In the genomic region with DNA sequence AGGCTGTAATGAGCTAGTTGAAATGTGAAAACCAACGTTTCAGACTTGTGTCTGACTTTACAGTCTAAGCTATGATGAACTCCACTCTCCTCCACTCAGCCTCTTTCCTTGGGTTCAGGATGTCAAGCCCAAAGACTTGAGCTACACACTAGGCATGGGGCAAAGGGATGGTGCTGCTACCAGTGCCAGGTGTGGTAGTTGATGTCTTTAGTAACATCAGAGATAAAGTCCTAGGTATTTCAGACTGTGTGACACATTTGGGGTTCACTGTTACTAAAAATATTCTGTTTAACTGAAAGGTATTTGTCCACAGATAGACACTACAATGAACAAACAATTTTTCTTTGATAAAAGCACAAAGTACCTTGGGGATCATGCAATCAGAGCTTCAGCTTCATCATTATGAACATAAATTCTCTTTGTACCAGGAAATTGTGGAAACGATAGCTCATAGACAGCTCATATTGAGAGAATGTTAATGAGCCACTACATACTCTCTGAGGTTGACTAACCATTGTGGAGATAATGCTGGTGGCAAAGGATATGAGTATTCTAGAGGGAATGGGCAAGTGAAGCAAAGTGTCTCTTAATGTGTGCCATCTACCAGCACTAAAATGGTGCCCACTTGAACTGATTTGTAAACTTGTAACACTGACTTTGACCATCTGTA, we compare ENCODE assay signal across 1 cellular context.
TF ChIP-seq lines count a peak whose summit lies in the region.

No MANE protein-coding gene starts in this region.

TF ChIP-seq in IMR-90, 13 proteins besides CTCF, POLR2A, EP300 and RAD21 (continued from another document):
- TF ChIP-seq MXI1 (IDR thresholded peaks at IDR 0.05; ENCODE audit: borderline replicate concordance, low read depth, low read length): no peak
- TF ChIP-seq FOS (IDR thresholded peaks at IDR 0.05; ENCODE audit: low read depth, low read length): peak; percentile 56
- TF ChIP-seq CHD1 (IDR thresholded peaks at IDR 0.05; ENCODE audit: low read depth, low read length): no peak
